ENCODE assay signal across 14 cellular contexts in the genomic region with DNA sequence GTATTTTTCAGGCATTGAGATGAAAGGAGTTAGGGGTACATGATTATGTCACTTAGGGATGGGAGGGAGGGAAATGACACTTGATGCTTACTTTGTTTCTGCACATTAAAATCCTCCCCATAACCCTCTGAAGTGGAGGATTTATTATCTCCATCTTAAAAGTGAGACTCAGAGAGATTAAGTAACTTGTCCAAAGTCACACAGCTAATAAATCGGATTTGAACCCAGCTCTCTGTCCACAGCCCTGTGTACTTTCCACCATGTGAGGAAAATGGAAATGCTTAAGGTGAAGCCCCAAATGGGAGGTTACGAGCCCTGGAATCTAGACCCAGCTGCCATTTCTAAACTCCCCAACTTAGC. TPM values are rescaled to one million over a fixed set of nuclear protein-coding genes. Genes with fewer than 3 reads are reported as not detected.
DNase-seq lines count a peak whose midpoint lies in the region; ATAC-seq, FAIRE-seq and TF ChIP-seq lines count a peak whose summit lies in the region.
"Had no signal": no experiment of that assay in that cellular context is flagged by ENCODE, and none has a peak within 500 bp of the region (broad histone marks: within the 10 kb centered on the region; RNA-seq: fewer than 3 reads in every experiment).

No MANE protein-coding gene starts in this region.

- H4K20me1 ChIP-seq in astrocyte (ENCODE audit: insufficient read depth, low read length) (peaks cover 78% of the 10 kb centered on the region), smooth muscle cell (ENCODE audit: low read depth) (peaks cover 98% of the 10 kb centered on the region)

- H3K4me3 Mint-ChIP-seq in Caco-2 (ENCODE audit: unreplicated experiment) (no peak overlapping the region), astrocyte (ENCODE audit: unreplicated experiment) (no peak overlapping the region)

- H3K9me3 Mint-ChIP-seq in Caco-2 (ENCODE audit: unreplicated experiment) (no peaks in the 10 kb centered on the region), astrocyte (ENCODE audit: unreplicated experiment) (no peaks in the 10 kb centered on the region)

- POLR2A ChIA-PET in Caco-2 (lab: Charles Lee), result no interaction called here

- H3K4me3 ChIP-seq in Caco-2 (ENCODE audit: low read depth, low read length), result no peak overlapping the region
- H3K4me3 ChIP-seq in astrocyte (ENCODE audit: insufficient read depth, low read depth, low read length), result peak overlapping the region; percentile 3
- no peak overlapping the region for H3K4me3 ChIP-seq in smooth muscle cell
- H3K4me3 ChIP-seq: GM12878 had no signal

- ATAC-seq in GM18909 (IDR thresholded peaks at IDR 0.05; ENCODE audit: poor library complexity, unreplicated experiment), result no peak
- no peak for ATAC-seq in GM18867 (IDR thresholded peaks at IDR 0.05; ENCODE audit: unreplicated experiment)
- ATAC-seq: activated CD4-positive, CD25-positive, alpha-beta regulatory T cell treated with anti-CD3 and anti-CD28 coated beads, Interleukin-2, amount 50 U/mL, for 24 hours; GM12878 had no signal

- 53% methylated on average over 2 of the region's 2 CpGs for WGBS in smooth muscle cell (ENCODE audit: low lambda C conversion rate)

- BruUV-seq in Caco-2 (replicated peaks; lab: Mats Ljungman, UMichigan), result no TSS peak

- H3K27ac ChIP-seq in astrocyte (ENCODE audit: low read depth, low read length), result peak overlapping the region; percentile 46
- H3K27ac ChIP-seq in layer of hippocampus (ENCODE audit: low read depth, low read length), result peak overlapping the region; percentile 70
- H3K27ac ChIP-seq in smooth muscle cell (ENCODE audit: low read depth), result peak overlapping the region; percentile 88

- H3K9me3 ChIP-seq in Caco-2 (no peaks in the 10 kb centered on the region), astrocyte (ENCODE audit: insufficient read depth, low read depth, low read length) (no peaks in the 10 kb centered on the region), smooth muscle cell (replicated peaks; ENCODE audit: low read depth) (no peaks in the 10 kb centered on the region)
- H3K9me3 ChIP-seq: SK-N-SH had no signal

- peaks cover 14% of the 10 kb centered on the region for H3K36me3 Mint-ChIP-seq in Caco-2 (ENCODE audit: insufficient read depth, unreplicated experiment)
- peaks cover 6% of the 10 kb centered on the region for H3K36me3 Mint-ChIP-seq in astrocyte (ENCODE audit: low read depth, unreplicated experiment)

- intact Hi-C loops in Caco-2 (cut with micrococcal nuclease; ENCODE audit: unreplicated experiment), result no loop called here

- no peaks in the 10 kb centered on the region for H3F3A ChIP-seq in smooth muscle cell (ENCODE audit: low read depth)

- H3K4me1 Mint-ChIP-seq in Caco-2 (ENCODE audit: low read depth, unreplicated experiment) (peaks cover 55% of the 10 kb centered on the region), astrocyte (ENCODE audit: low read depth, unreplicated experiment) (peaks cover 37% of the 10 kb centered on the region)

- no peak for FAIRE-seq in astrocyte (lab: Jason Lieb, UNC)
- FAIRE-seq: D721Med, GM12878 had no signal

- H3K27ac Mint-ChIP-seq in Caco-2 (ENCODE audit: unreplicated experiment), result peak overlapping the region; percentile 14
- H3K27ac Mint-ChIP-seq in astrocyte (ENCODE audit: unreplicated experiment), result no peak overlapping the region

- CTCF ChIA-PET in Caco-2 (lab: Charles Lee), result interaction anchor here (0.5 to 1.3 kb wide), 5 partner anchors 15 to 71 kb away, joined by 3 to 4 read pairs (median 3); no protein-coding TSS in a partner anchor

- no peaks in the 10 kb centered on the region for H3K27me3 Mint-ChIP-seq in Caco-2 (ENCODE audit: insufficient read depth, unreplicated experiment)
- no peaks in the 10 kb centered on the region for H3K27me3 Mint-ChIP-seq in astrocyte (ENCODE audit: low read depth, unreplicated experiment)

- peak overlapping the region; percentile 62 for H3K4me2 ChIP-seq in astrocyte (ENCODE audit: low read length)
- peak overlapping the region; percentile 20 for H3K4me2 ChIP-seq in smooth muscle cell
- H3K4me2 ChIP-seq: SK-N-SH had no signal

- peaks cover 72% of the 10 kb centered on the region for H3K4me1 ChIP-seq in Caco-2
- H3K4me1 ChIP-seq in astrocyte (ENCODE audit: insufficient read depth, low read length), result peaks cover 40% of the 10 kb centered on the region
- peaks cover 46% of the 10 kb centered on the region for H3K4me1 ChIP-seq in smooth muscle cell (ENCODE audit: low read depth)

- H2AFZ ChIP-seq in astrocyte (ENCODE audit: low read depth, low read length) (no peak overlapping the region), smooth muscle cell (ENCODE audit: low read depth) (no peak overlapping the region)

- H3K79me2 ChIP-seq in astrocyte (ENCODE audit: insufficient read depth, low read length), result peaks cover 92% of the 10 kb centered on the region
- H3K79me2 ChIP-seq in smooth muscle cell (ENCODE audit: low read depth), result peaks cover 90% of the 10 kb centered on the region

- H3K36me3 ChIP-seq in Caco-2 (ENCODE audit: control insufficient read depth, insufficient read depth, low read length) (no peaks in the 10 kb centered on the region), astrocyte (ENCODE audit: insufficient read depth, low read length) (no peaks in the 10 kb centered on the region), smooth muscle cell (ENCODE audit: low read depth) (no peaks in the 10 kb centered on the region)

- peak overlapping the region; percentile 27 for H3K9ac ChIP-seq in astrocyte (ENCODE audit: low read length)
- no peak overlapping the region for H3K9ac ChIP-seq in smooth muscle cell (ENCODE audit: low read depth)
- H3K9ac ChIP-seq: SK-N-SH had no signal

- no peak for DNase-seq in Caco-2
- DNase-seq in astrocyte (ENCODE audit: low read depth), result no peak
- no peak for DNase-seq in smooth muscle cell (lab: John Stamatoyannopoulos, UW; ENCODE audit: unreplicated experiment)
- DNase-seq in foreskin melanocyte, result no peak
- DNase-seq in NCI-H510A treated with DMSO at 0.1 percent for 48 hours (lab: John Stamatoyannopoulos, UW), result no peak
- DNase-seq: activated effector memory CD4-positive, alpha-beta T cell treated with anti-CD3 and anti-CD28 coated beads, Interleukin-2, amount 50 U/mL, for 16 hours; stimulated activated CD4-positive, alpha-beta T cell treated with anti-CD3 and anti-CD28 coated beads, Interleukin-4, amount 100 ng/mL, for 24 hours had no signal

- TF ChIP-seq CTCF in Caco-2 (IDR thresholded peaks at IDR 0.05; ENCODE audit: insufficient read depth in 1 of 2, low read depth in 1 of 2, low read length in 1 of 2, severe bottlenecking in 1 of 2, unreplicated experiment in 1 of 2) (no peak), astrocyte (IDR thresholded peaks at IDR 0.05; ENCODE audit: insufficient read depth, low read depth, low read length) (no peak), smooth muscle cell (IDR thresholded peaks at IDR 0.05; ENCODE audit: borderline replicate concordance, insufficient read depth, poor library complexity, severe bottlenecking) (no peak)

- no peaks in the 10 kb centered on the region for H3K27me3 ChIP-seq in Caco-2 (replicated peaks; ENCODE audit: control insufficient read depth, insufficient read depth, low read length)
- H3K27me3 ChIP-seq in astrocyte (ENCODE audit: insufficient read depth, low read length), result no peaks in the 10 kb centered on the region
- no peaks in the 10 kb centered on the region for H3K27me3 ChIP-seq in layer of hippocampus (ENCODE audit: control insufficient read depth, insufficient read depth, low read length)
- no peaks in the 10 kb centered on the region for H3K27me3 ChIP-seq in smooth muscle cell (ENCODE audit: low read depth)

RNA-seq across cellular contexts. Expression of gene HK1, which starts 58.6 kb away (rescaled TPM):
- total RNA-seq in Caco-2 (2022) (27.2 and 35.4 TPM in 2 replicates), astrocyte (94.5 and 95.0 TPM in 2 replicates), smooth muscle cell (62.7 and 67.6 TPM in 2 replicates)
- 123 and 134 TPM in 2 replicates for polyA plus RNA-seq in smooth muscle cell
